ENCODE assay signal across 9 cellular contexts in genomic region chr22:35961480-35961902, GRCh38.
DNase-seq lines count a peak whose midpoint lies in the region; ATAC-seq and TF ChIP-seq lines count a peak whose summit lies in the region.
"Had no signal": no experiment of that assay in that cellular context is flagged by ENCODE, and none has a peak within 500 bp of the region (broad histone marks: within the 10 kb centered on the region; RNA-seq: fewer than 3 reads in every experiment).

No MANE protein-coding gene starts in this region.

- TF ChIP-seq CTCF in H9 (conservative IDR thresholded peaks at IDR 0.05) (no peak), left ventricle myocardium inferior (IDR thresholded peaks at IDR 0.05; ENCODE audit: borderline replicate concordance) (no peak), GM10266 (IDR thresholded peaks at IDR 0.05; ENCODE audit: control insufficient read depth, insufficient read depth, low read depth, missing control alignments) (no peak)

- H3K79me1 ChIP-seq in H9 (ENCODE audit: insufficient read depth, low read depth, low read length, poor library complexity, severe bottlenecking), result no peaks in the 10 kb centered on the region

- H3K9ac ChIP-seq in H9 (ENCODE audit: extremely low read depth, insufficient read length, low read length), result no peak overlapping the region
- no peak overlapping the region for H3K9ac ChIP-seq in adipocyte (ENCODE audit: low read length)

- no peak overlapping the region for H3K56ac ChIP-seq in H9 (ENCODE audit: insufficient read length, low read depth, low read length)

- H3K23ac ChIP-seq in H9 (ENCODE audit: insufficient read length, low read depth, low read length), result no peak overlapping the region

- H3K4me1 ChIP-seq in H9 (ENCODE audit: insufficient read depth, low read length) (peaks cover 11% of the 10 kb centered on the region; the same call in 1 of the 2 replicates), adipocyte (ENCODE audit: control insufficient read depth, insufficient read depth, low read length) (peaks cover 15% of the 10 kb centered on the region), left ventricle myocardium inferior (peaks cover 59% of the 10 kb centered on the region)

- H4K91ac ChIP-seq in H9 (ENCODE audit: insufficient read length, low read depth, low read length), result no peak overlapping the region

- H3K4me2 ChIP-seq in H9 (ENCODE audit: insufficient read depth, insufficient read length, low read length), result peak overlapping the region; percentile 30

- H3K23me2 ChIP-seq in H9 (ENCODE audit: insufficient read length, low read depth, low read length, poor library complexity, severe bottlenecking), result no peaks in the 10 kb centered on the region

- WGBS in H9 (ENCODE audit: extremely low coverage, insufficient read length, low lambda C conversion rate), result no CpG with 5 or more reads among the region's 3 CpGs

- ATAC-seq in activated CD4-positive, CD25-positive, alpha-beta regulatory T cell treated with anti-CD3 and anti-CD28 coated beads, Interleukin-2, amount 50 U/mL, for 24 hours, result no peak

- H3K4me1 Mint-ChIP-seq in H9, result peaks cover 39 to 41% of the 10 kb centered on the region in 2 experiments

- H2BK12ac ChIP-seq in H9 (ENCODE audit: insufficient read length, low read depth, low read length), result no peak overlapping the region

- H3K4me3 ChIP-seq in adipocyte (ENCODE audit: low read length) (peak overlapping the region; percentile 49), left ventricle myocardium inferior (peak overlapping the region; percentile 5)

- peak overlapping the region; percentile 25 to 69 for H3K4me3 Mint-ChIP-seq in H9

- H4K20me1 ChIP-seq in H9 (ENCODE audit: control insufficient read depth, insufficient read depth, insufficient read length), result peaks cover 3% of the 10 kb centered on the region

- peak; percentile 80 for DNase-seq in H9
- DNase-seq in adipocyte (ENCODE audit: low read depth), result peak; percentile 64
- peak; percentile 20 for DNase-seq in left ventricle myocardium inferior
- DNase-seq in putamen (ENCODE audit: low spot score), result peak; percentile 87
- DNase-seq in GM10266 (ENCODE audit: extremely low spot score), result no peak
- DNase-seq in LoVo (ENCODE audit: low spot score), result no peak
- DNase-seq in NK-92 treated with Interleukin-12 subunit alpha and Interleukin-12 subunit beta, amount 100 ng/mL, for 24 hours (lab: John Stamatoyannopoulos, UW), result no peak

- H4K5ac ChIP-seq in H9 (ENCODE audit: insufficient read length, low read depth, low read length), result no peak overlapping the region

- intact Hi-C loops in left ventricle myocardium inferior (cut with micrococcal nuclease), result no loop called here

- peak overlapping the region; percentile 81 for H3K27ac ChIP-seq in H9 (ENCODE audit: insufficient read length, low read depth, low read length)
- peak overlapping the region; percentile 87 for H3K27ac ChIP-seq in left ventricle myocardium inferior (replicated peaks)
- H3K27ac ChIP-seq: HL-60 had no signal

- no peak overlapping the region for H2AFZ ChIP-seq in H9 (ENCODE audit: low read length)

- H2BK20ac ChIP-seq in H9 (ENCODE audit: low read depth, low read length, poor library complexity, severe bottlenecking), result no peak overlapping the region

- H3K4ac ChIP-seq in H9 (ENCODE audit: low read depth, low read length), result no peak overlapping the region; the same call in 1 of the 2 replicates

- H4K8ac ChIP-seq in H9 (replicated peaks; ENCODE audit: insufficient read length, low read depth, low read length), result no peak overlapping the region

- H3K14ac ChIP-seq in H9 (ENCODE audit: insufficient read depth, low read length), result peak overlapping the region; percentile 49; the same call in 1 of the 2 replicates

- H3K9me3 ChIP-seq in H9 (ENCODE audit: control insufficient read depth, low read depth, low read length), result no peaks in the 10 kb centered on the region
- no peaks in the 10 kb centered on the region for H3K9me3 ChIP-seq in adipocyte (ENCODE audit: control insufficient read depth, low read length)
- no peaks in the 10 kb centered on the region for H3K9me3 ChIP-seq in left ventricle myocardium inferior (replicated peaks)

- peak overlapping the region; percentile 89 for H3K18ac ChIP-seq in H9 (ENCODE audit: insufficient read length, low read depth, low read length)

- no peak overlapping the region for H2BK5ac ChIP-seq in H9 (ENCODE audit: insufficient read length, low read length)

- H2BK15ac ChIP-seq in H9 (ENCODE audit: low read depth, low read length), result no peak overlapping the region

- peaks cover 16% of the 10 kb centered on the region; the same call in 1 of the 2 replicates for H3K79me2 ChIP-seq in H9 (ENCODE audit: insufficient read depth, low read length)

- H3K27ac Mint-ChIP-seq in H9, result peak overlapping the region; percentile 97 to 99 (median 97)

- no peaks in the 10 kb centered on the region for H3K27me3 Mint-ChIP-seq in H9 (ENCODE audit: low read depth)

- H3K36me3 ChIP-seq in adipocyte (ENCODE audit: control insufficient read depth, insufficient read depth, low read length, severe bottlenecking) (no peaks in the 10 kb centered on the region), left ventricle myocardium inferior (no peaks in the 10 kb centered on the region)

- no peak overlapping the region for H2BK120ac ChIP-seq in H9 (ENCODE audit: low read depth, low read length, poor library complexity, severe bottlenecking)

- no peak overlapping the region for H2AK5ac ChIP-seq in H9 (ENCODE audit: insufficient read length, low read length)

- H3K27me3 ChIP-seq in H9 (ENCODE audit: insufficient read depth, low read length) (no peaks in the 10 kb centered on the region), adipocyte (replicated peaks; ENCODE audit: control insufficient read depth, insufficient read depth, low read length) (no peaks in the 10 kb centered on the region), left ventricle myocardium inferior (ENCODE audit: low read depth) (no peaks in the 10 kb centered on the region)

- H3K9me3 Mint-ChIP-seq in H9, result no peaks in the 10 kb centered on the region

- H3K36me3 Mint-ChIP-seq in H9 (ENCODE audit: insufficient read depth in 1 of 3, low read depth in 3 of 3), result no peaks in the 10 kb centered on the region

- H3T11ph ChIP-seq in H9 (ENCODE audit: low read length), result no peak overlapping the region

Comparison
In these comparisons a context has a peak if more than half of its experiments do, and no peak if none do; other contexts are left out.
1. DNase-seq: peak in H9 (single experiment), adipocyte (single experiment), left ventricle myocardium inferior (single experiment) and putamen (single experiment); none in GM10266 (single experiment), LoVo (single experiment) and NK-92 treated with Interleukin-12 subunit alpha and Interleukin-12 subunit beta, amount 100 ng/mL, for 24 hours (single experiment).